Comparison of ENCODE assay signal across 1 cellular context in the genomic region with DNA sequence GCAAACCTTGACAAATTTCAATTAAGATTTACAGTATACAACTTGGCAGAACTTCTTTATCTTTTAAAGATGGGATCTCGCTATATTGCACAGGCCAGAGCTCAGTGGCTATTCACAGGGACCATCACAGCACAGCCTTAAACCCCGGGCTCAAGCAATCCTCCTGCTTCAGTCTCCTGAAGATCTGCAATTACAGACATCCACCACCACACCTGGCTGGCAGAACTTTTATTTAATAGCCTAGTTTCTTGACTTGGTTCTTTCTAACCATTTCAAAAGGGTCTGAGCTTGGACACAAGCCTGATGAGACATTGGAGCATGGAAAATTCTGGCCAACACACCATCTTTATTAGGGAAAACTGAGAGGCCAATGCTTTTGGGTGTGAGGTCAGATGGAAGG.
TF ChIP-seq lines count a peak whose summit lies in the region.

No MANE protein-coding gene starts in this region.

TF ChIP-seq in GM23338, 12 proteins besides CTCF, POLR2A, EP300 and RAD21:
- TF ChIP-seq, protein P1, sequence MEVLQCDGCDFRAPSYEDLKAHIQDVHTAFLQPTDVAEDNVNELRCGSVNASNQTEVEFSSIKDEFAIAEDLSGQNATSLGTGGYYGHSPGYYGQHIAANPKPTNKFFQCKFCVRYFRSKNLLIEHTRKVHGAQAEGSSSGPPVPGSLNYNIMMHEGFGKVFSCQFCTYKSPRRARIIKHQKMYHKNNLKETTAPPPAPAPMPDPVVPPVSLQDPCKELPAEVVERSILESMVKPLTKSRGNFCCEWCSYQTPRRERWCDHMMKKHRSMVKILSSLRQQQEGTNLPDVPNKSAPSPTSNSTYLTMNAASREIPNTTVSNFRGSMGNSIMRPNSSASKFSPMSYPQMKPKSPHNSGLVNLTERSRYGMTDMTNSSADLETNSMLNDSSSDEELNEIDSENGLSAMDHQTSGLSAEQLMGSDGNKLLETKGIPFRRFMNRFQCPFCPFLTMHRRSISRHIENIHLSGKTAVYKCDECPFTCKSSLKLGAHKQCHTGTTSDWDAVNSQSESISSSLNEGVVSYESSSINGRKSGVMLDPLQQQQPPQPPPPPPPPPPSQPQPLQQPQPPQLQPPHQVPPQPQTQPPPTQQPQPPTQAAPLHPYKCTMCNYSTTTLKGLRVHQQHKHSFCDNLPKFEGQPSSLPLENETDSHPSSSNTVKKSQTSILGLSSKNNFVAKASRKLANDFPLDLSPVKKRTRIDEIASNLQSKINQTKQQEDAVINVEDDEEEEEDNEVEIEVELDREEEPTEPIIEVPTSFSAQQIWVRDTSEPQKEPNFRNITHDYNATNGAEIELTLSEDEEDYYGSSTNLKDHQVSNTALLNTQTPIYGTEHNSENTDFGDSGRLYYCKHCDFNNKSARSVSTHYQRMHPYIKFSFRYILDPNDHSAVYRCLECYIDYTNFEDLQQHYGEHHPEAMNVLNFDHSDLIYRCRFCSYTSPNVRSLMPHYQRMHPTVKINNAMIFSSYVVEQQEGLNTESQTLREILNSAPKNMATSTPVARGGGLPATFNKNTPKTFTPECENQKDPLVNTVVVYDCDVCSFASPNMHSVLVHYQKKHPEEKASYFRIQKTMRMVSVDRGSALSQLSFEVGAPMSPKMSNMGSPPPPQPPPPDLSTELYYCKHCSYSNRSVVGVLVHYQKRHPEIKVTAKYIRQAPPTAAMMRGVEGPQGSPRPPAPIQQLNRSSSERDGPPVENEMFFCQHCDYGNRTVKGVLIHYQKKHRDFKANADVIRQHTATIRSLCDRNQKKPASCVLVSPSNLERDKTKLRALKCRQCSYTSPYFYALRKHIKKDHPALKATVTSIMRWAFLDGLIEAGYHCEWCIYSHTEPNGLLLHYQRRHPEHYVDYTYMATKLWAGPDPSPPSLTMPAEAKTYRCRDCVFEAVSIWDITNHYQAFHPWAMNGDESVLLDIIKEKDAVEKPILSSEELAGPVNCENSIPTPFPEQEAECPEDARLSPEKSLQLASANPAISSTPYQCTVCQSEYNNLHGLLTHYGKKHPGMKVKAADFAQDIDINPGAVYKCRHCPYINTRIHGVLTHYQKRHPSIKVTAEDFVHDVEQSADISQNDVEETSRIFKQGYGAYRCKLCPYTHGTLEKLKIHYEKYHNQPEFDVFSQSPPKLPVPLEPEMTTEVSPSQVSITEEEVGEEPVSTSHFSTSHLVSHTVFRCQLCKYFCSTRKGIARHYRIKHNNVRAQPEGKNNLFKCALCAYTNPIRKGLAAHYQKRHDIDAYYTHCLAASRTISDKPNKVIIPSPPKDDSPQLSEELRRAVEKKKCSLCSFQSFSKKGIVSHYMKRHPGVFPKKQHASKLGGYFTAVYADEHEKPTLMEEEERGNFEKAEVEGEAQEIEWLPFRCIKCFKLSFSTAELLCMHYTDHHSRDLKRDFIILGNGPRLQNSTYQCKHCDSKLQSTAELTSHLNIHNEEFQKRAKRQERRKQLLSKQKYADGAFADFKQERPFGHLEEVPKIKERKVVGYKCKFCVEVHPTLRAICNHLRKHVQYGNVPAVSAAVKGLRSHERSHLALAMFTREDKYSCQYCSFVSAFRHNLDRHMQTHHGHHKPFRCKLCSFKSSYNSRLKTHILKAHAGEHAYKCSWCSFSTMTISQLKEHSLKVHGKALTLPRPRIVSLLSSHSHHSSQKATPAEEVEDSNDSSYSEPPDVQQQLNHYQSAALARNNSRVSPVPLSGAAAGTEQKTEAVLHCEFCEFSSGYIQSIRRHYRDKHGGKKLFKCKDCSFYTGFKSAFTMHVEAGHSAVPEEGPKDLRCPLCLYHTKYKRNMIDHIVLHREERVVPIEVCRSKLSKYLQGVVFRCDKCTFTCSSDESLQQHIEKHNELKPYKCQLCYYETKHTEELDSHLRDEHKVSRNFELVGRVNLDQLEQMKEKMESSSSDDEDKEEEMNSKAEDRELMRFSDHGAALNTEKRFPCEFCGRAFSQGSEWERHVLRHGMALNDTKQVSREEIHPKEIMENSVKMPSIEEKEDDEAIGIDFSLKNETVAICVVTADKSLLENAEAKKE (CRISPR knock-in tag; IDR thresholded peaks at IDR 0.05), result no peak
- TF ChIP-seq EZH2 (IDR thresholded peaks at IDR 0.05; ENCODE audit: low read depth, unreplicated experiment) (no peak), NANOG (IDR thresholded peaks at IDR 0.05; ENCODE audit: borderline replicate concordance) (no peak), JUNB (IDR thresholded peaks at IDR 0.05; ENCODE audit: unreplicated experiment) (no peak), POLR2AphosphoS5 (IDR thresholded peaks at IDR 0.05; ENCODE audit: low read depth) (no peak), CREB1 (CRISPR knock-in tag; IDR thresholded peaks at IDR 0.05; ENCODE audit: low read depth) (no peak), ZNF331 (CRISPR knock-in tag; IDR thresholded peaks at IDR 0.05; ENCODE audit: low read depth) (no peak), ZNF114 (CRISPR knock-in tag; IDR thresholded peaks at IDR 0.05) (no peak), EZH2phosphoT487 (IDR thresholded peaks at IDR 0.05; ENCODE audit: unreplicated experiment) (no peak), STAT1 (IDR thresholded peaks at IDR 0.05; ENCODE audit: unreplicated experiment) (no peak)
- TF ChIP-seq, protein P2, sequence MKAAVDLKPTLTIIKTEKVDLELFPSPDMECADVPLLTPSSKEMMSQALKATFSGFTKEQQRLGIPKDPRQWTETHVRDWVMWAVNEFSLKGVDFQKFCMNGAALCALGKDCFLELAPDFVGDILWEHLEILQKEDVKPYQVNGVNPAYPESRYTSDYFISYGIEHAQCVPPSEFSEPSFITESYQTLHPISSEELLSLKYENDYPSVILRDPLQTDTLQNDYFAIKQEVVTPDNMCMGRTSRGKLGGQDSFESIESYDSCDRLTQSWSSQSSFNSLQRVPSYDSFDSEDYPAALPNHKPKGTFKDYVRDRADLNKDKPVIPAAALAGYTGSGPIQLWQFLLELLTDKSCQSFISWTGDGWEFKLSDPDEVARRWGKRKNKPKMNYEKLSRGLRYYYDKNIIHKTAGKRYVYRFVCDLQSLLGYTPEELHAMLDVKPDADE (IDR thresholded peaks at IDR 0.05), result no peak
- TF ChIP-seq, protein P3, sequence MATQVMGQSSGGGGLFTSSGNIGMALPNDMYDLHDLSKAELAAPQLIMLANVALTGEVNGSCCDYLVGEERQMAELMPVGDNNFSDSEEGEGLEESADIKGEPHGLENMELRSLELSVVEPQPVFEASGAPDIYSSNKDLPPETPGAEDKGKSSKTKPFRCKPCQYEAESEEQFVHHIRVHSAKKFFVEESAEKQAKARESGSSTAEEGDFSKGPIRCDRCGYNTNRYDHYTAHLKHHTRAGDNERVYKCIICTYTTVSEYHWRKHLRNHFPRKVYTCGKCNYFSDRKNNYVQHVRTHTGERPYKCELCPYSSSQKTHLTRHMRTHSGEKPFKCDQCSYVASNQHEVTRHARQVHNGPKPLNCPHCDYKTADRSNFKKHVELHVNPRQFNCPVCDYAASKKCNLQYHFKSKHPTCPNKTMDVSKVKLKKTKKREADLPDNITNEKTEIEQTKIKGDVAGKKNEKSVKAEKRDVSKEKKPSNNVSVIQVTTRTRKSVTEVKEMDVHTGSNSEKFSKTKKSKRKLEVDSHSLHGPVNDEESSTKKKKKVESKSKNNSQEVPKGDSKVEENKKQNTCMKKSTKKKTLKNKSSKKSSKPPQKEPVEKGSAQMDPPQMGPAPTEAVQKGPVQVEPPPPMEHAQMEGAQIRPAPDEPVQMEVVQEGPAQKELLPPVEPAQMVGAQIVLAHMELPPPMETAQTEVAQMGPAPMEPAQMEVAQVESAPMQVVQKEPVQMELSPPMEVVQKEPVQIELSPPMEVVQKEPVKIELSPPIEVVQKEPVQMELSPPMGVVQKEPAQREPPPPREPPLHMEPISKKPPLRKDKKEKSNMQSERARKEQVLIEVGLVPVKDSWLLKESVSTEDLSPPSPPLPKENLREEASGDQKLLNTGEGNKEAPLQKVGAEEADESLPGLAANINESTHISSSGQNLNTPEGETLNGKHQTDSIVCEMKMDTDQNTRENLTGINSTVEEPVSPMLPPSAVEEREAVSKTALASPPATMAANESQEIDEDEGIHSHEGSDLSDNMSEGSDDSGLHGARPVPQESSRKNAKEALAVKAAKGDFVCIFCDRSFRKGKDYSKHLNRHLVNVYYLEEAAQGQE (IDR thresholded peaks at IDR 0.05; ENCODE audit: unreplicated experiment), result no peak
